11 cellular contexts compared by ENCODE assay signal in the genomic region with DNA sequence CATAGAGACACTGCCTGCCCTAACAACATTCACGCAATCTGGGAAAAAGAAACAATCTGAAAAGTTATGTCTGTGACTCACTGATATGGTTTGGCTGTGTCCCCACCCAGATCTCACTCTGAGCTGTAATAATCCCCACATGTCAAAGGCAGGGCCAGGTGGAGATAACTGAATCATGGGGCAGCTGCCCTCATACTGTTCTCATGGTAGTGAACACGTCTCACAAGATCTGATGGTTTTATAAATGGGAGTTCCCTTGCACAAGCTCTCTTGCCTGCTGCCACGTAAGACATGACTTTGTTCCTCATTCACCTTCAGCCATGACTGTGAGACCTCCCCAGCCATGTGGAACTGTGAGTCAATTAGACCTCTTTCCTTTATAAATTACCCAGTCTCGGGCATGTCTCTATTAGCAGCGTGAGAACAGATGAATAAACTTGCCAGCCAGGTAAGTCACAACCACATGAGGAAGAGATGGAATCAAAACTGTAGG.
DNase-seq lines count a peak whose midpoint lies in the region; ATAC-seq and TF ChIP-seq lines count a peak whose summit lies in the region.
"Had no signal": no experiment of that assay in that cellular context is flagged by ENCODE, and none has a peak within 500 bp of the region (broad histone marks: within the 10 kb centered on the region; RNA-seq: fewer than 3 reads in every experiment).

No MANE protein-coding gene starts in this region.

- no peak overlapping the region for H3K27ac ChIP-seq in upper lobe of right lung
- H3K27ac ChIP-seq: SK-N-MC, upper lobe of left lung had no signal

- no peaks in the 10 kb centered on the region for H3K9me3 Mint-ChIP-seq in activated naive CD8-positive, alpha-beta T cell (ENCODE audit: low read depth)

- H3K27me3 ChIP-seq in upper lobe of right lung, result no peaks in the 10 kb centered on the region
- H3K27me3 ChIP-seq: upper lobe of left lung had no signal

- no peak overlapping the region for H3K4me3 Mint-ChIP-seq in activated naive CD8-positive, alpha-beta T cell
- H3K4me3 Mint-ChIP-seq: nephron had no signal

- intact Hi-C loops in upper lobe of right lung (cut with DNase I), result no loop called here

- no peak overlapping the region for H3K4me3 ChIP-seq in upper lobe of right lung
- H3K4me3 ChIP-seq: SK-N-MC, upper lobe of left lung had no signal

- no peak for TF ChIP-seq CTCF in upper lobe of right lung (IDR thresholded peaks at IDR 0.05)

- peak overlapping the region; percentile 92 for H3K27ac Mint-ChIP-seq in activated naive CD8-positive, alpha-beta T cell
- H3K27ac Mint-ChIP-seq: nephron had no signal

- H3K4me1 Mint-ChIP-seq in activated naive CD8-positive, alpha-beta T cell (ENCODE audit: low read depth), result peaks cover 59% of the 10 kb centered on the region

- no peaks in the 10 kb centered on the region for H3K9me3 ChIP-seq in upper lobe of right lung
- H3K9me3 ChIP-seq: upper lobe of left lung had no signal

- DNase-seq in stimulated activated CD4-positive, alpha-beta T cell treated with anti-CD3 and anti-CD28 coated beads, Interleukin-15, amount 100 ng/mL, for 24 hours, result peak; percentile 67
- DNase-seq in upper lobe of right lung, result no peak
- no peak for DNase-seq in SW 1271 (lab: John Stamatoyannopoulos, UW)
- no peak for DNase-seq in epidermal melanocyte (ENCODE audit: insufficient read length, low spot score)
- DNase-seq: KBM-7, upper lobe of left lung had no signal

- peaks cover 40% of the 10 kb centered on the region for H3K36me3 Mint-ChIP-seq in activated naive CD8-positive, alpha-beta T cell

- H3K4me1 ChIP-seq in upper lobe of right lung, result no peaks in the 10 kb centered on the region
- H3K4me1 ChIP-seq: upper lobe of left lung had no signal

- no peaks in the 10 kb centered on the region for H3K27me3 Mint-ChIP-seq in activated naive CD8-positive, alpha-beta T cell

- no peaks in the 10 kb centered on the region for H3K36me3 ChIP-seq in upper lobe of right lung
- H3K36me3 ChIP-seq: upper lobe of left lung had no signal

- ATAC-seq in GM19025 (IDR thresholded peaks at IDR 0.05; ENCODE audit: low read depth, unreplicated experiment) (peak; percentile 61), HG03039 (IDR thresholded peaks at IDR 0.05; ENCODE audit: unreplicated experiment) (peak; percentile 54), upper lobe of right lung (no peak)
